Comparison of ENCODE assay signal across 10 cellular contexts in genomic region chr10:71945819-71946474, GRCh38.
"Had no signal": no experiment of that assay in that cellular context is flagged by ENCODE, and none has a peak within 500 bp of the region (broad histone marks: within the 10 kb centered on the region; RNA-seq: fewer than 3 reads in every experiment).

No MANE protein-coding gene starts in this region.

- DNase-seq: kidney, left ventricle myocardium superior, right cardiac atrium, T-helper 2 cell, thyroid gland had no signal

- H3K4me3 ChIP-seq: gastroesophageal sphincter, thyroid gland had no signal

- H3K9me3 ChIP-seq: thyroid gland had no signal

- ATAC-seq: activated CD4-positive, CD25-positive, alpha-beta regulatory T cell treated with anti-CD3 and anti-CD28 coated beads, Interleukin-2, amount 50 U/mL, for 24 hours; gastroesophageal sphincter; left ventricle myocardium superior; right cardiac atrium; stimulated activated effector memory CD8-positive, alpha-beta T cell treated with anti-CD3 and anti-CD28 coated beads, Interleukin-12 subunit alpha, Interleukin-12 subunit beta, amount 100 ng/mL, for 72 hours had no signal

- H3K27ac Mint-ChIP-seq: activated naive CD4-positive, alpha-beta T cell treated with anti-CD3 and anti-CD28 coated beads, Interleukin-2, amount 50 U/mL, for 24 hours; stimulated activated effector memory CD8-positive, alpha-beta T cell treated with anti-CD3 and anti-CD28 coated beads, Interleukin-12 subunit alpha, Interleukin-12 subunit beta, amount 100 ng/mL, for 72 hours had no signal

- H3K9me3 Mint-ChIP-seq: activated naive CD4-positive, alpha-beta T cell treated with anti-CD3 and anti-CD28 coated beads, Interleukin-2, amount 50 U/mL, for 24 hours had no signal

- H3K27me3 ChIP-seq: gastroesophageal sphincter, neutrophil, thyroid gland had no signal

- H3K27me3 Mint-ChIP-seq: activated naive CD4-positive, alpha-beta T cell treated with anti-CD3 and anti-CD28 coated beads, Interleukin-2, amount 50 U/mL, for 24 hours had no signal

- H3K27ac ChIP-seq: gastroesophageal sphincter, neutrophil, thyroid gland had no signal

- H3K4me3 Mint-ChIP-seq: activated naive CD4-positive, alpha-beta T cell treated with anti-CD3 and anti-CD28 coated beads, Interleukin-2, amount 50 U/mL, for 24 hours; stimulated activated effector memory CD8-positive, alpha-beta T cell treated with anti-CD3 and anti-CD28 coated beads, Interleukin-12 subunit alpha, Interleukin-12 subunit beta, amount 100 ng/mL, for 72 hours had no signal

- H3K36me3 ChIP-seq: gastroesophageal sphincter, neutrophil, thyroid gland had no signal

- H3K36me3 Mint-ChIP-seq: stimulated activated effector memory CD8-positive, alpha-beta T cell treated with anti-CD3 and anti-CD28 coated beads, Interleukin-12 subunit alpha, Interleukin-12 subunit beta, amount 100 ng/mL, for 72 hours had no signal

- H3K4me1 ChIP-seq: gastroesophageal sphincter, thyroid gland had no signal
